8 cellular contexts compared by ENCODE assay signal in genomic region chr12:132189378-132190011, GRCh38. TPM values are rescaled to one million over a fixed set of nuclear protein-coding genes. Genes with fewer than 3 reads are reported as not detected.
DNase-seq lines count a peak whose midpoint lies in the region; FAIRE-seq and TF ChIP-seq lines count a peak whose summit lies in the region.

No MANE protein-coding gene starts in this region.

- H3K27ac ChIP-seq in ascending aorta = peak overlapping the region; percentile 68 to 76
- H3K27ac ChIP-seq in hepatocyte = peak overlapping the region; percentile 54

- H3K36me3 ChIP-seq in MG63 = no peaks in the 10 kb centered on the region
- H3K36me3 ChIP-seq in ascending aorta = no peaks in the 10 kb centered on the region
- no peaks in the 10 kb centered on the region for H3K36me3 ChIP-seq in hepatocyte (replicated peaks; ENCODE audit: insufficient read depth, low read depth)

- peaks cover 13% of the 10 kb centered on the region for H3K9me3 ChIP-seq in MG63
- peaks cover 17 to 23% of the 10 kb centered on the region in 2 donors for H3K9me3 ChIP-seq in ascending aorta
- H3K9me3 ChIP-seq in hepatocyte (ENCODE audit: low read depth) = no peaks in the 10 kb centered on the region

- H3K9me3 Mint-ChIP-seq in T-helper 2 cell treated with Interferon-gamma antibody and Interleukin-4, amounts not matched to agents 5 μg/mL and 100 μg/mL, for 36 hours = peaks cover 14% of the 10 kb centered on the region

- under 1% methylated on average over 28 of the region's 69 CpGs for WGBS in hepatocyte (ENCODE audit: low lambda C conversion rate, missing lambda C conversion rate)

- H2AFZ ChIP-seq in hepatocyte = peak overlapping the region; percentile 70

- TF ChIP-seq CTCF in ascending aorta (IDR thresholded peaks at IDR 0.05) = no peak
- TF ChIP-seq CTCF in hepatocyte (IDR thresholded peaks at IDR 0.05; ENCODE audit: poor library complexity) = no peak

- H3K79me2 ChIP-seq in hepatocyte = no peaks in the 10 kb centered on the region

- peak overlapping the region; percentile 95 for H3K4me3 Mint-ChIP-seq in T-helper 2 cell treated with Interferon-gamma antibody and Interleukin-4, amounts not matched to agents 5 μg/mL and 100 μg/mL, for 36 hours

- H3K27me3 ChIP-seq in MG63 (peaks cover 43% of the 10 kb centered on the region), ascending aorta (no peaks in the 10 kb centered on the region), hepatocyte (peaks cover 26% of the 10 kb centered on the region)

- peaks cover 9% of the 10 kb centered on the region for H3K36me3 Mint-ChIP-seq in T-helper 2 cell treated with Interferon-gamma antibody and Interleukin-4, amounts not matched to agents 5 μg/mL and 100 μg/mL, for 36 hours (ENCODE audit: low read depth)

- DNase-seq in G401 (ENCODE audit: low spot score) = peak; percentile 63
- DNase-seq in H54 (ENCODE audit: insufficient read length, low spot score) = peak; percentile 98
- peak; percentile 90 for DNase-seq in MG63
- DNase-seq in T-helper 2 cell treated with Interferon-gamma antibody and Interleukin-4, amounts not matched to agents 5 μg/mL and 100 μg/mL, for 36 hours (ENCODE audit: low spot score) = peak; percentile 96
- peak; percentile 76 to 95 for DNase-seq in ascending aorta (ENCODE audit: low spot score in 2 of 2)
- peak; percentile 93 for DNase-seq in hepatocyte (ENCODE audit: low spot score)
- peak; percentile 82 for DNase-seq in retina
- no peak for DNase-seq in NCI-H1092 (lab: John Stamatoyannopoulos, UW)

- H3K9me2 ChIP-seq in hepatocyte (replicated peaks; ENCODE audit: insufficient read depth) = no peaks in the 10 kb centered on the region

- in situ Hi-C loops in G401 (cut with HindIII; ENCODE audit: low sequenced_read_pairs) = no loop called here

- peaks cover 10% of the 10 kb centered on the region for H3K27me3 Mint-ChIP-seq in T-helper 2 cell treated with Interferon-gamma antibody and Interleukin-4, amounts not matched to agents 5 μg/mL and 100 μg/mL, for 36 hours (ENCODE audit: low read depth)

- H3K27ac Mint-ChIP-seq in T-helper 2 cell treated with Interferon-gamma antibody and Interleukin-4, amounts not matched to agents 5 μg/mL and 100 μg/mL, for 36 hours = peak overlapping the region; percentile 92

- peaks cover 18% of the 10 kb centered on the region for H3K4me1 Mint-ChIP-seq in T-helper 2 cell treated with Interferon-gamma antibody and Interleukin-4, amounts not matched to agents 5 μg/mL and 100 μg/mL, for 36 hours (ENCODE audit: low read depth)

- H3K4me1 ChIP-seq in ascending aorta = peaks cover 7% of the 10 kb centered on the region in 2 donors
- peaks cover 8% of the 10 kb centered on the region for H3K4me1 ChIP-seq in hepatocyte (ENCODE audit: insufficient read depth)

- intact Hi-C loops in ascending aorta (cut with DNase I) = loop anchor here (5.0 kb wide), 1 partner anchor 298 kb away; no protein-coding TSS in a partner anchor

- TF ChIP-seq POLR2A in H54 (IDR thresholded peaks at IDR 0.05; ENCODE audit: low read depth, low read length) = peak; percentile 52

- no peaks in the 10 kb centered on the region for H4K20me1 ChIP-seq in hepatocyte (ENCODE audit: insufficient read depth, poor library complexity, severe bottlenecking)

- peak overlapping the region; percentile 94 for H3K4me2 ChIP-seq in hepatocyte

- no peak for FAIRE-seq in H54 (lab: Jason Lieb, UNC)

- peak overlapping the region; percentile 46 for H3K4me3 ChIP-seq in MG63
- H3K4me3 ChIP-seq in ascending aorta = peak overlapping the region; percentile 54 to 73
- H3K4me3 ChIP-seq in hepatocyte = peak overlapping the region; percentile 68

RNA-seq across cellular contexts. Expression of gene NOC4L, which starts 45.2 kb away (rescaled TPM):
- total RNA-seq in G401 (2014; rRNA removed; shearing (Covaris generic)) = 40.0 and 44.1 TPM in 2 replicates
- 23.1 and 40.1 TPM in 2 replicates for total RNA-seq in MG63 (2014; rRNA removed; shearing (Covaris generic); ENCODE audit: low replicate concordance)
- total RNA-seq in ascending aorta = 9.2 TPM
- 7.1 and 8.9 TPM in 2 replicates for total RNA-seq in hepatocyte
- 30.6 and 31.8 TPM in 2 replicates for polyA plus RNA-seq in hepatocyte

RNA-seq across cellular contexts. Expression of gene DDX51, which starts 45.4 kb away (rescaled TPM):
- 24.9 and 28.9 TPM in 2 replicates for total RNA-seq in G401 (2014; rRNA removed; shearing (Covaris generic))
- total RNA-seq in MG63 (2014; rRNA removed; shearing (Covaris generic); ENCODE audit: low replicate concordance) = 10.8 and 17.3 TPM in 2 replicates
- 4.3 TPM for total RNA-seq in ascending aorta
- 5.8 and 6.8 TPM in 2 replicates for total RNA-seq in hepatocyte
- polyA plus RNA-seq in hepatocyte = 16.1 and 24.3 TPM in 2 replicates
